ENCODE assay signal across 12 cellular contexts in genomic region chrX:21487832-21488231, GRCh38.
A peak's percentile ranks its signal among the peaks of the same experiment; 100 is the strongest.
DNase-seq lines count a peak whose midpoint lies in the region; ATAC-seq and TF ChIP-seq lines count a peak whose summit lies in the region.
"Had no signal": no experiment of that assay in that cellular context is flagged by ENCODE, and none has a peak within 500 bp of the region (broad histone marks: within the 10 kb centered on the region; RNA-seq: fewer than 3 reads in every experiment).

No MANE protein-coding gene starts in this region.

- no peaks in the 10 kb centered on the region for H3K9me3 Mint-ChIP-seq in endodermal cell
- H3K9me3 Mint-ChIP-seq in natural killer cell, result no peaks in the 10 kb centered on the region
- H3K9me3 Mint-ChIP-seq: activated naive CD4-positive, alpha-beta T cell treated with anti-CD3 and anti-CD28 coated beads, Interleukin-2, amount 50 U/mL, for 24 hours had no signal

- H3K36me3 ChIP-seq in endodermal cell (ENCODE audit: control insufficient read depth, insufficient read depth, low read length), result no peaks in the 10 kb centered on the region
- H3K36me3 ChIP-seq: thyroid gland had no signal

- no peaks in the 10 kb centered on the region for H3K9me3 ChIP-seq in endodermal cell (ENCODE audit: control insufficient read depth, low read length)
- H3K9me3 ChIP-seq: thyroid gland had no signal

- ATAC-seq in natural killer cell, result no peak
- ATAC-seq: sciatic nerve had no signal

- H3K9ac ChIP-seq in endodermal cell (ENCODE audit: extremely low read depth, low read length, poor library complexity, severe bottlenecking), result no peak overlapping the region

- peaks cover 38% of the 10 kb centered on the region for H3K4me1 Mint-ChIP-seq in endodermal cell
- H3K4me1 Mint-ChIP-seq in natural killer cell, result no peaks in the 10 kb centered on the region

- no peaks in the 10 kb centered on the region for H3K27me3 ChIP-seq in endodermal cell (ENCODE audit: control insufficient read depth, insufficient read depth, low read length, poor library complexity, severe bottlenecking)
- H3K27me3 ChIP-seq: thyroid gland had no signal

- WGBS in endodermal cell (ENCODE audit: insufficient coverage in 1 of 2, insufficient read length in 1 of 2), 2 experiments, result 100% methylated on average over 1 of the region's 1 CpG; no CpG with 5 or more reads in 1 of the 2 experiments

- H3K27me3 Mint-ChIP-seq in endodermal cell (ENCODE audit: insufficient read depth) (no peaks in the 10 kb centered on the region), natural killer cell (ENCODE audit: low read depth in 2 of 2) (no peaks in the 10 kb centered on the region)
- H3K27me3 Mint-ChIP-seq: activated naive CD4-positive, alpha-beta T cell treated with anti-CD3 and anti-CD28 coated beads, Interleukin-2, amount 50 U/mL, for 24 hours had no signal

- H3K4me3 ChIP-seq in endodermal cell (ENCODE audit: low read length), result no peak overlapping the region
- H3K4me3 ChIP-seq: thyroid gland had no signal

- intact Hi-C loops in natural killer cell (cut with micrococcal nuclease), result no loop called here

- DNase-seq in COLO829 (ENCODE audit: low spot score), result peak; percentile 42
- peak; percentile 79 for DNase-seq in NCI-H1105 (lab: John Stamatoyannopoulos, UW)
- DNase-seq in NCI-H524 treated with DMSO at 0.1 percent for 48 hours (lab: John Stamatoyannopoulos, UW), result peak; percentile 43
- DNase-seq in endodermal cell, result no peak
- DNase-seq in cerebellar cortex (ENCODE audit: low spot score), result no peak
- DNase-seq in putamen (ENCODE audit: low spot score), result no peak
- DNase-seq in natural killer cell, result no peak
- no peak for DNase-seq in cortex of kidney (lab: John Stamatoyannopoulos, UW)
- DNase-seq: effector CD4-positive, alpha-beta T cell; thyroid gland had no signal

- TF ChIP-seq CTCF in endodermal cell (conservative IDR thresholded peaks at IDR 0.05), result no peak
- TF ChIP-seq CTCF in natural killer cell (IDR thresholded peaks at IDR 0.05), result no peak

- no peaks in the 10 kb centered on the region for H3K4me1 ChIP-seq in endodermal cell (ENCODE audit: control insufficient read depth, insufficient read depth, low read length)
- H3K4me1 ChIP-seq: thyroid gland had no signal

- H3K4me3 Mint-ChIP-seq in endodermal cell (no peak overlapping the region), natural killer cell (no peak overlapping the region)
- H3K4me3 Mint-ChIP-seq: activated naive CD4-positive, alpha-beta T cell treated with anti-CD3 and anti-CD28 coated beads, Interleukin-2, amount 50 U/mL, for 24 hours had no signal

- H3K36me3 Mint-ChIP-seq in endodermal cell (ENCODE audit: low read depth) (peaks cover 5% of the 10 kb centered on the region), natural killer cell (no peaks in the 10 kb centered on the region)

- H3K27ac Mint-ChIP-seq in endodermal cell (peak overlapping the region; percentile 2), natural killer cell (no peak overlapping the region)
- H3K27ac Mint-ChIP-seq: activated naive CD4-positive, alpha-beta T cell treated with anti-CD3 and anti-CD28 coated beads, Interleukin-2, amount 50 U/mL, for 24 hours had no signal

- no peak overlapping the region for H3K27ac ChIP-seq in endodermal cell (ENCODE audit: low read depth, low read length)
- H3K27ac ChIP-seq: thyroid gland had no signal

Comparison
In these comparisons a context has a peak if more than half of its experiments do, and no peak if none do; other contexts are left out.
1. DNase-seq: peak in COLO829 (single experiment), NCI-H1105 (single experiment) and NCI-H524 treated with DMSO at 0.1 percent for 48 hours (single experiment); none in endodermal cell (single experiment), cerebellar cortex (single experiment), putamen (single experiment), natural killer cell (single experiment) and cortex of kidney (single experiment).